In the genomic region with DNA sequence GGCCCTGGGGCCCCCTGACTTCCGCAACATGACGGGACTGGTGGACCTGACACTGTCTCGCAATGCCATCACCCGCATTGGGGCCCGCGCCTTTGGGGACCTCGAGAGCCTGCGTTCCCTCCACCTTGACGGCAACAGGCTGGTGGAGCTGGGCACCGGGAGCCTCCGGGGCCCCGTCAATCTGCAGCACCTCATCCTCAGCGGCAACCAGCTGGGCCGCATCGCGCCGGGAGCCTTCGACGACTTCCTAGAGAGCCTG, we compare ENCODE assay signal across 9 cellular contexts. TPM values are rescaled to one million over a fixed set of nuclear protein-coding genes. Genes with fewer than 3 reads are reported as not detected.
DNase-seq lines count a peak whose midpoint lies in the region; ATAC-seq and TF ChIP-seq lines count a peak whose summit lies in the region.
"Had no signal": no experiment of that assay in that cellular context is flagged by ENCODE, and none has a peak within 500 bp of the region (broad histone marks: within the 10 kb centered on the region; RNA-seq: fewer than 3 reads in every experiment).

No MANE protein-coding gene starts in this region.

- H3K27ac ChIP-seq in AG04450 (ENCODE audit: low read depth, low read length) (no peak overlapping the region), HEK293 (ENCODE audit: extremely low read depth, low read depth, low read length) (no peak overlapping the region)

- H3K36me3 Mint-ChIP-seq in activated T-helper 2 cell treated with anti-CD3 and anti-CD28 coated beads, Interferon-gamma antibody, Interleukin-2, Interleukin-4, amounts not matched to agents 10 μg/mL and 5 μg/mL and 100 μg/mL, durations not matched to agents 14 hours and 24 hours and 36 hours (ENCODE audit: low read depth), result no peaks in the 10 kb centered on the region
- peaks cover 2% of the 10 kb centered on the region for H3K36me3 Mint-ChIP-seq in memory B cell

- TF ChIP-seq CTCF in AG04450 (IDR thresholded peaks at IDR 0.05; ENCODE audit: low read depth, low read length), result no peak
- no peak for TF ChIP-seq CTCF in HEK293 (tag by site-specific recombination; IDR thresholded peaks at IDR 0.05)

- H3K27me3 ChIP-seq in AG04450 (ENCODE audit: control insufficient read depth, insufficient read depth, low read length) (no peaks in the 10 kb centered on the region), H7 (ENCODE audit: control insufficient read depth, insufficient read depth, low read length) (no peaks in the 10 kb centered on the region)

- POLR2A ChIA-PET in AG04450 (lab: Yijun Ruan, JAX), result no interaction called here
- POLR2A ChIA-PET in HEK293 (lab: Yijun Ruan, JAX), result interaction anchor here (0.6 to 1.2 kb wide), 2 partner anchors 14 to 1888 kb away, joined by 3 read pairs; a partner anchor contains a TSS

- no peaks in the 10 kb centered on the region for H3K4me1 ChIP-seq in HEK293 (ENCODE audit: control insufficient read depth, insufficient read depth, low read length)

- H3K27me3 Mint-ChIP-seq in activated T-helper 2 cell treated with anti-CD3 and anti-CD28 coated beads, Interferon-gamma antibody, Interleukin-2, Interleukin-4, amounts not matched to agents 10 μg/mL and 5 μg/mL and 100 μg/mL, durations not matched to agents 14 hours and 24 hours and 36 hours (ENCODE audit: low read depth), result no peaks in the 10 kb centered on the region
- H3K27me3 Mint-ChIP-seq in memory B cell, result no peaks in the 10 kb centered on the region

- DNase-seq in AG04450 (ENCODE audit: low read depth, low spot score) (no peak), memory B cell (ENCODE audit: low spot score in 2 of 2) (no peak), NCI-H1436 (lab: John Stamatoyannopoulos, UW) (no peak), H7 (no peak)
- DNase-seq in activated T-helper 2 cell treated with anti-CD3 and anti-CD28 coated beads, Interferon-gamma antibody, Interleukin-2, Interleukin-4, amounts not matched to agents 10 μg/mL and 5 μg/mL and 100 μg/mL, durations not matched to agents 14 hours and 24 hours and 36 hours (ENCODE audit: low spot score), result no peak
- no peak for DNase-seq in activated CD4-positive, alpha-beta T cell treated with anti-CD3 and anti-CD28 coated beads for 48 hours
- DNase-seq: NCI-H510A had no signal

- H3K4me1 Mint-ChIP-seq in activated T-helper 2 cell treated with anti-CD3 and anti-CD28 coated beads, Interferon-gamma antibody, Interleukin-2, Interleukin-4, amounts not matched to agents 10 μg/mL and 5 μg/mL and 100 μg/mL, durations not matched to agents 14 hours and 24 hours and 36 hours (ENCODE audit: low read depth), result peaks cover 3% of the 10 kb centered on the region
- peaks cover 7% of the 10 kb centered on the region for H3K4me1 Mint-ChIP-seq in memory B cell

- H3K27ac Mint-ChIP-seq in activated T-helper 2 cell treated with anti-CD3 and anti-CD28 coated beads, Interferon-gamma antibody, Interleukin-2, Interleukin-4, amounts not matched to agents 10 μg/mL and 5 μg/mL and 100 μg/mL, durations not matched to agents 14 hours and 24 hours and 36 hours, result no peak overlapping the region
- H3K27ac Mint-ChIP-seq in memory B cell, result no peak overlapping the region

- H3K9me3 ChIP-seq in AG04450 (ENCODE audit: control insufficient read depth, insufficient read depth, low read length) (peaks cover 6% of the 10 kb centered on the region; the same call in 1 of the 2 replicates), HEK293 (ENCODE audit: control insufficient read depth, insufficient read depth, low read depth, low read length) (no peaks in the 10 kb centered on the region)

- H3K4me3 ChIP-seq in AG04450 (ENCODE audit: low read depth, low read length) (peak overlapping the region; percentile 74; the same call in 1 of the 2 replicates), HEK293 (ENCODE audit: low read depth, low read length) (no peak overlapping the region), H7 (ENCODE audit: insufficient read depth, low read depth, low read length) (no peak overlapping the region; the same call in 1 of the 2 replicates)

- ATAC-seq in memory B cell (ENCODE audit: low read depth) (no peak), GM21825 (IDR thresholded peaks at IDR 0.05; ENCODE audit: unreplicated experiment) (no peak)

- CTCF ChIA-PET in AG04450 (lab: Charles Lee) (no interaction called here), HEK293 (lab: Yijun Ruan, JAX) (interaction anchor here (1.4 kb wide), 1 partner anchor 14 kb away, joined by 3 read pairs; a partner anchor contains a TSS)

- peak overlapping the region; percentile 83 for H3K4me3 Mint-ChIP-seq in activated T-helper 2 cell treated with anti-CD3 and anti-CD28 coated beads, Interferon-gamma antibody, Interleukin-2, Interleukin-4, amounts not matched to agents 10 μg/mL and 5 μg/mL and 100 μg/mL, durations not matched to agents 14 hours and 24 hours and 36 hours (ENCODE audit: low read depth)
- peak overlapping the region; percentile 51 for H3K4me3 Mint-ChIP-seq in memory B cell

- intact Hi-C loops in activated T-helper 2 cell treated with anti-CD3 and anti-CD28 coated beads, Interferon-gamma antibody, Interleukin-2, Interleukin-4, amounts not matched to agents 10 μg/mL and 5 μg/mL and 100 μg/mL, durations not matched to agents 14 hours and 24 hours and 36 hours (cut with micrococcal nuclease), result loop anchor here (2.0 kb wide), 2 partner anchors 15 to 101 kb away; a partner anchor contains a TSS

- H3K9me3 Mint-ChIP-seq in activated T-helper 2 cell treated with anti-CD3 and anti-CD28 coated beads, Interferon-gamma antibody, Interleukin-2, Interleukin-4, amounts not matched to agents 10 μg/mL and 5 μg/mL and 100 μg/mL, durations not matched to agents 14 hours and 24 hours and 36 hours, result no peaks in the 10 kb centered on the region
- H3K9me3 Mint-ChIP-seq in memory B cell, result no peaks in the 10 kb centered on the region

- H3K36me3 ChIP-seq in HEK293 (ENCODE audit: control insufficient read depth in 2 of 2, insufficient read depth in 1 of 2, low read length in 2 of 2) (peaks cover 0 to 19% of the 10 kb centered on the region in 2 experiments; a peak in 1 of 3 replicates), H7 (replicated peaks; ENCODE audit: control insufficient read depth, insufficient read depth, low read length) (no peaks in the 10 kb centered on the region)

TF ChIP-seq in HEK293, 187 proteins besides CTCF, POLR2A, EP300 and RAD21:
- peak; percentile 38; the same call in 1 of the 2 replicates for TF ChIP-seq ZBTB20 (tag by site-specific recombination; IDR thresholded peaks at IDR 0.05)
- TF ChIP-seq, protein P1, sequence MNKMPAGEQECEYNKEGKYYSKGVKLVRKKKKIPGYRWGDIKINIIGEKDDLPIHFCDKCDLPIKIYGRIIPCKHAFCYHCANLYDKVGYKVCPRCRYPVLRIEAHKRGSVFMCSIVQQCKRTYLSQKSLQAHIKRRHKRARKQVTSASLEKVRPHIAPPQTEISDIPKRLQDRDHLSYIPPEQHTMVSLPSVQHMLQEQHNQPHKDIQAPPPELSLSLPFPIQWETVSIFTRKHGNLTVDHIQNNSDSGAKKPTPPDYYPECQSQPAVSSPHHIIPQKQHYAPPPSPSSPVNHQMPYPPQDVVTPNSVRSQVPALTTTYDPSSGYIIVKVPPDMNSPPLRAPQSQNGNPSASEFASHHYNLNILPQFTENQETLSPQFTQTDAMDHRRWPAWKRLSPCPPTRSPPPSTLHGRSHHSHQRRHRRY (tag by site-specific recombination; IDR thresholded peaks at IDR 0.05), result no peak
- TF ChIP-seq SETDB1 (IDR thresholded peaks at IDR 0.05; ENCODE audit: insufficient read length, low read length), result no peak
- no peak for TF ChIP-seq ZBTB1 (tag by site-specific recombination; IDR thresholded peaks at IDR 0.05)
- no peak for TF ChIP-seq ZNF473 (tag by site-specific recombination; IDR thresholded peaks at IDR 0.05)
- TF ChIP-seq ZNF768 (tag by site-specific recombination; IDR thresholded peaks at IDR 0.05), result no peak
- TF ChIP-seq HOXA7 (CRISPR knock-in tag; IDR thresholded peaks at IDR 0.05; ENCODE audit: borderline replicate concordance), result no peak
- TF ChIP-seq ZNF610 (tag by site-specific recombination; IDR thresholded peaks at IDR 0.05; ENCODE audit: borderline replicate concordance), result no peak

RNA-seq across cellular contexts. Expression of a gene that starts 1.0 kb away (rescaled TPM):
- 5.5 and 9.7 TPM in 2 replicates for polyA plus RNA-seq in AG04450 (2011; rRNA removed)
- 2.1 and 4.0 TPM in 2 replicates for polyA minus RNA-seq in AG04450 (2011; rRNA and poly(A)+ RNA removed)
- total RNA-seq in activated T-helper 2 cell treated with anti-CD3 and anti-CD28 coated beads, Interferon-gamma antibody, Interleukin-2, Interleukin-4, amounts not matched to agents 10 μg/mL and 5 μg/mL and 100 μg/mL, durations not matched to agents 14 hours and 24 hours and 36 hours, result 48.9 and 50.3 TPM in 2 replicates
- total RNA-seq in H7 (2014; rRNA removed; shearing (Covaris generic)), result 62.5 and 65.4 TPM in 2 replicates

RNA-seq across cellular contexts. Expression of a gene that starts 14.6 kb away (rescaled TPM):
- polyA plus RNA-seq in AG04450 (2011; rRNA removed), result 9.2 and 11.4 TPM in 2 replicates
- 8.6 and 14.1 TPM in 2 replicates for polyA minus RNA-seq in AG04450 (2011; rRNA and poly(A)+ RNA removed)
- 27.5 and 27.8 TPM in 2 replicates for total RNA-seq in activated T-helper 2 cell treated with anti-CD3 and anti-CD28 coated beads, Interferon-gamma antibody, Interleukin-2, Interleukin-4, amounts not matched to agents 10 μg/mL and 5 μg/mL and 100 μg/mL, durations not matched to agents 14 hours and 24 hours and 36 hours
- 43.1 and 50.6 TPM in 2 replicates for total RNA-seq in H7 (2014; rRNA removed; shearing (Covaris generic))
